In the genomic region with DNA sequence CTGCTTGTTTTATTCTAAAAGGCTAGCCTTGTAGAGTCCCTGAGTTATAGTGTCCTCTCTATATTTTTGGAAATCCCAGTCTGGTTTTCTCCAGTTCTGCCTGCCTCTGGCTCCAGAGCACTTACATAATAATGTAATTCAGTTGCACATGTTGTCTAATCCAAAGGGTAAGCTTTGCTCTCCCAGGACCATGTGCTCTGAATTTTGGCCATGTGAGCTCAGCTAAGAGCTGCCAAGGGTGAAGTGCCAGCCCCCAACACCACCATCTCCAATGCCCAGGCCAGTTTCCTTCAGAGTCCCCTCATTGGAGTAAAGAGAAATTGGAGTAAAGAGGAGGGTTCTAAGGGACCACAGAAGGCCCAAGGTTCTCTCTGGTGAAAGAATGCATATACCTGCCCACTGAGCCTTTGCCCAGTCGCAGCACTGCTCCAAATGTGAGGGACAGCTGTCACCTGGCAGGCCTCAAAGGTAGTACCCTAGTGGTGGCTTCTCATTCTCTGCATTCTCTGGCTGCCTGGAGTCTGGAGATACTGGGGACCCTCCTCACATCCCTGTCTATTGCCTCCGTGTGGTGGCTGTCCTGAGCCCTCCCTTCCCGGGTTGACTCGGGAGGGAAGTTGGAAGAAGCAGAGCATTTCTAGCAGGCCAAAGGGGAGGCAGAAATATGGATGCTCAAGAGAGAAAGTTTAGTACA, we compare ENCODE assay signal across 11 cellular contexts. TPM values are rescaled to one million over a fixed set of nuclear protein-coding genes. Genes with fewer than 3 reads are reported as not detected.
A peak's percentile ranks its signal among the peaks of the same experiment; 100 is the strongest.
DNase-seq lines count a peak whose midpoint lies in the region; ATAC-seq, FAIRE-seq and TF ChIP-seq lines count a peak whose summit lies in the region.
"Had no signal": no experiment of that assay in that cellular context is flagged by ENCODE, and none has a peak within 500 bp of the region (broad histone marks: within the 10 kb centered on the region; RNA-seq: fewer than 3 reads in every experiment).

No MANE protein-coding gene starts in this region.

- dilution Hi-C loops in endothelial cell of umbilical vein (cut with MboI; ENCODE audit: extremely low pct_ligation_motif_present, low sequenced_read_pairs): no loop called here

- H3K9me3 ChIP-seq in CD4-positive, alpha-beta T cell (ENCODE audit: control insufficient read depth, low read length): no peaks in the 10 kb centered on the region
- H3K9me3 ChIP-seq in endothelial cell of umbilical vein (replicated peaks; ENCODE audit: control insufficient read depth, insufficient read depth, low read length) (no peaks in the 10 kb centered on the region), muscle layer of colon (ENCODE audit: low read length) (no peaks in the 10 kb centered on the region)

- H2AFZ ChIP-seq in endothelial cell of umbilical vein (ENCODE audit: low read depth, low read length): no peak overlapping the region

- intact Hi-C loops in CD4-positive, alpha-beta T cell (cut with DNase I, micrococcal nuclease): no loop called here
- intact Hi-C loops in endothelial cell of umbilical vein (cut with micrococcal nuclease): no loop called here

- no peak for ATAC-seq in CD4-positive, alpha-beta T cell (ENCODE audit: poor library complexity)
- ATAC-seq in HG02870 (IDR thresholded peaks at IDR 0.05; ENCODE audit: unreplicated experiment) (peak; percentile 22), HG03025 (IDR thresholded peaks at IDR 0.05; ENCODE audit: low FRiP score, unreplicated experiment) (no peak), HG03520 (IDR thresholded peaks at IDR 0.05; ENCODE audit: unreplicated experiment) (no peak)

- CTCF ChIA-PET in CD4-positive, alpha-beta T cell (lab: Charles Lee): no interaction called here
- CTCF ChIA-PET in endothelial cell of umbilical vein (lab: Charles Lee): interaction anchor here (2.0 kb wide), 1 partner anchor 10 kb away, joined by 5 read pairs; no protein-coding TSS in a partner anchor

- no TSS peak for BruUV-seq in endothelial cell of umbilical vein (replicated peaks; lab: Mats Ljungman, UMichigan)

- H3K27me3 ChIP-seq in CD4-positive, alpha-beta T cell (ENCODE audit: control insufficient read depth, insufficient read depth, low read length): no peaks in the 10 kb centered on the region
- no peaks in the 10 kb centered on the region for H3K27me3 ChIP-seq in endothelial cell of umbilical vein (ENCODE audit: control insufficient read depth in 2 of 2, insufficient read depth in 2 of 2, low read length in 2 of 2)
- no peaks in the 10 kb centered on the region for H3K27me3 ChIP-seq in muscle layer of colon (ENCODE audit: control insufficient read depth in 1 of 2, insufficient read depth in 2 of 2, low read length in 2 of 2)

- H3K4me2 ChIP-seq in endothelial cell of umbilical vein (ENCODE audit: insufficient read depth, low read length): no peak overlapping the region

- peaks cover 7% of the 10 kb centered on the region for H3K4me1 ChIP-seq in endothelial cell of umbilical vein (ENCODE audit: control insufficient read depth, extremely low read depth, insufficient read depth, low read length)
- H3K4me1 ChIP-seq in muscle layer of colon (ENCODE audit: insufficient read depth, low read length): peaks cover 82% of the 10 kb centered on the region

- no peaks in the 10 kb centered on the region for H4K20me1 ChIP-seq in endothelial cell of umbilical vein (replicated peaks; ENCODE audit: control insufficient read depth, extremely low read depth, insufficient read depth, low read length)

- no peaks in the 10 kb centered on the region for H3K27me3 Mint-ChIP-seq in CD4-positive, alpha-beta T cell

- no peak overlapping the region for H3K4me3 ChIP-seq in endothelial cell of umbilical vein (replicated peaks in 1 of 3; ENCODE audit: insufficient read depth in 1 of 3, low read depth in 1 of 3, low read length in 3 of 3)
- H3K4me3 ChIP-seq in muscle layer of colon (ENCODE audit: low read depth in 1 of 2, low read length in 2 of 2): no peak overlapping the region

- H3K27ac Mint-ChIP-seq in CD4-positive, alpha-beta T cell: no peak overlapping the region

- no peaks in the 10 kb centered on the region for H3K9me1 ChIP-seq in endothelial cell of umbilical vein (replicated peaks; ENCODE audit: control insufficient read depth, extremely low read depth, insufficient read depth, low read length)

- no peak for TF ChIP-seq CTCF in CD4-positive, alpha-beta T cell (IDR thresholded peaks at IDR 0.05)
- TF ChIP-seq CTCF in endothelial cell of umbilical vein (IDR thresholded peaks at IDR 0.05; ENCODE audit: extremely low read depth in 1 of 2, insufficient read depth in 1 of 2, low read depth in 1 of 2, low read length in 2 of 2): no peak

- H3K9ac ChIP-seq in endothelial cell of umbilical vein (replicated peaks; ENCODE audit: extremely low read depth, insufficient read depth, low read length) (no peak overlapping the region), muscle layer of colon (ENCODE audit: low read length) (no peak overlapping the region)

- peaks cover 40% of the 10 kb centered on the region for H3K4me1 Mint-ChIP-seq in CD4-positive, alpha-beta T cell (ENCODE audit: low read depth)

- no peaks in the 10 kb centered on the region for H3K9me3 Mint-ChIP-seq in CD4-positive, alpha-beta T cell

- peaks cover 12% of the 10 kb centered on the region for H3K79me2 ChIP-seq in endothelial cell of umbilical vein (ENCODE audit: control insufficient read depth, insufficient read depth, low read length)

- peak overlapping the region; percentile 42 for H3K4me3 Mint-ChIP-seq in CD4-positive, alpha-beta T cell

- H3K36me3 ChIP-seq in endothelial cell of umbilical vein (ENCODE audit: control insufficient read depth in 2 of 2, extremely low read depth in 1 of 2, insufficient read depth in 2 of 2, low read length in 2 of 2) (no peaks in the 10 kb centered on the region), muscle layer of colon (ENCODE audit: insufficient read depth, low read length) (peaks cover 12% of the 10 kb centered on the region)

- no peak for FAIRE-seq in endothelial cell of umbilical vein (lab: Jason Lieb, UNC)

- DNase-seq in CD4-positive, alpha-beta T cell: no peak
- DNase-seq in endothelial cell of umbilical vein (ENCODE audit: low read depth, low spot score) (no peak), OCI-M1 (lab: John Stamatoyannopoulos, UW) (no peak)
- DNase-seq in stimulated activated CD4-positive, alpha-beta T cell treated with anti-CD3 and anti-CD28 coated beads, Interleukin-2, amount 100 ng/mL, for 48 hours: no peak
- DNase-seq: cortex of kidney, NCI-H2227 treated with DMSO at 0.1 percent for 48 hours, T-helper 2 cell had no signal

- POLR2A ChIA-PET in CD4-positive, alpha-beta T cell (lab: Charles Lee): no interaction called here
- POLR2A ChIA-PET in endothelial cell of umbilical vein (lab: Charles Lee): no interaction called here

- H3K36me3 Mint-ChIP-seq in CD4-positive, alpha-beta T cell (ENCODE audit: low read depth): peaks cover 45% of the 10 kb centered on the region

- H3K27ac ChIP-seq in CD4-positive, alpha-beta T cell (ENCODE audit: low read depth, low read length): no peak overlapping the region
- H3K27ac ChIP-seq in endothelial cell of umbilical vein (ENCODE audit: insufficient read depth, low read depth, low read length) (no peak overlapping the region), muscle layer of colon (ENCODE audit: low read depth, low read length) (peak overlapping the region; percentile 46)

- TF ChIP-seq POLR2A in endothelial cell of umbilical vein (IDR thresholded peaks at IDR 0.05; ENCODE audit: low read depth, low read length): no peak

RNA-seq across cellular contexts. Expression of a gene that starts 4.9 kb away (rescaled TPM):
- total RNA-seq in CD4-positive, alpha-beta T cell: 100 to 1,000 TPM; 248 TPM
- total RNA-seq in endothelial cell of umbilical vein: 8.8 and 11.7 TPM in 2 replicates
- polyA plus RNA-seq in endothelial cell of umbilical vein: 7.1 and 7.7 TPM in 2 replicates
- polyA plus RNA-seq in endothelial cell of umbilical vein (2011; cell fraction: cytosol; rRNA removed): 3.9 and 4.2 TPM in 2 replicates
- polyA plus RNA-seq in endothelial cell of umbilical vein (2011; cell fraction: nucleus; rRNA removed): 23.2 and 24.2 TPM in 2 replicates
- polyA plus RNA-seq in endothelial cell of umbilical vein (2012): 4.5 and 6.4 TPM in 2 replicates
- 18.9 and 21.8 TPM in 2 replicates for polyA minus RNA-seq in endothelial cell of umbilical vein
- 6.7 TPM for polyA minus RNA-seq in endothelial cell of umbilical vein (2011; cell fraction: cytosol; rRNA and poly(A)+ RNA removed)
- 20.3 and 22.4 TPM in 2 replicates for polyA minus RNA-seq in endothelial cell of umbilical vein (2011; cell fraction: nucleus; rRNA and poly(A)+ RNA removed)

RNA-seq across cellular contexts. Expression of a gene that starts 33.3 kb away (rescaled TPM):
- 1 to 10 TPM; 2.3 to 2.4 TPM for total RNA-seq in CD4-positive, alpha-beta T cell
- total RNA-seq in endothelial cell of umbilical vein: 4.8 and 5.3 TPM in 2 replicates
- polyA plus RNA-seq in endothelial cell of umbilical vein: 4.1 and 6.8 TPM in 2 replicates
- 3.2 and 3.9 TPM in 2 replicates for polyA plus RNA-seq in endothelial cell of umbilical vein (2011; cell fraction: cytosol; rRNA removed)
- 2.5 and 2.8 TPM in 2 replicates for polyA plus RNA-seq in endothelial cell of umbilical vein (2011; cell fraction: nucleus; rRNA removed)
- 3.8 and 4.9 TPM in 2 replicates for polyA plus RNA-seq in endothelial cell of umbilical vein (2012)
- 2.3 and 2.9 TPM in 2 replicates for polyA minus RNA-seq in endothelial cell of umbilical vein
- 1.1 TPM for polyA minus RNA-seq in endothelial cell of umbilical vein (2011; cell fraction: cytosol; rRNA and poly(A)+ RNA removed)
- 1.3 TPM in 2 replicates for polyA minus RNA-seq in endothelial cell of umbilical vein (2011; cell fraction: nucleus; rRNA and poly(A)+ RNA removed)

RNA-seq across cellular contexts. Expression of a gene that starts 47.2 kb away (rescaled TPM):
- 1 to 10 TPM; 4.4 to 4.9 TPM for total RNA-seq in CD4-positive, alpha-beta T cell
- 17.1 and 19.8 TPM in 2 replicates for total RNA-seq in endothelial cell of umbilical vein
- polyA plus RNA-seq in endothelial cell of umbilical vein: 8.5 and 10.5 TPM in 2 replicates
- 7.7 and 9.1 TPM in 2 replicates for polyA plus RNA-seq in endothelial cell of umbilical vein (2011; cell fraction: cytosol; rRNA removed)
- polyA plus RNA-seq in endothelial cell of umbilical vein (2011; cell fraction: nucleus; rRNA removed): 3.2 and 5.4 TPM in 2 replicates
- polyA plus RNA-seq in endothelial cell of umbilical vein (2012): 17.4 and 21.6 TPM in 2 replicates
- 9.3 and 13.4 TPM in 2 replicates for polyA minus RNA-seq in endothelial cell of umbilical vein
- polyA minus RNA-seq in endothelial cell of umbilical vein (2011; cell fraction: cytosol; rRNA and poly(A)+ RNA removed): 10.5 TPM
- 5.6 and 6.1 TPM in 2 replicates for polyA minus RNA-seq in endothelial cell of umbilical vein (2011; cell fraction: nucleus; rRNA and poly(A)+ RNA removed)

RNA-seq across cellular contexts. Expression of a gene that starts 54.9 kb away (rescaled TPM):
- 1 to 10 TPM; 5.7 to 6.0 TPM for total RNA-seq in CD4-positive, alpha-beta T cell
- total RNA-seq in endothelial cell of umbilical vein: 1.1 and 1.4 TPM in 2 replicates
- polyA plus RNA-seq in endothelial cell of umbilical vein: 0.53 and 0.84 TPM in 2 replicates
- polyA plus RNA-seq in endothelial cell of umbilical vein (2011; cell fraction: cytosol; rRNA removed): 0.20 and 0.30 TPM in 2 replicates
- 2.9 and 4.5 TPM in 2 replicates for polyA plus RNA-seq in endothelial cell of umbilical vein (2011; cell fraction: nucleus; rRNA removed)
- polyA plus RNA-seq in endothelial cell of umbilical vein (2012): 0.33 TPM in 1 of 2 replicates, not detected in the other
- 1.2 and 3.4 TPM in 2 replicates for polyA minus RNA-seq in endothelial cell of umbilical vein
- polyA minus RNA-seq in endothelial cell of umbilical vein (2011; cell fraction: cytosol; rRNA and poly(A)+ RNA removed): not detected
- polyA minus RNA-seq in endothelial cell of umbilical vein (2011; cell fraction: nucleus; rRNA and poly(A)+ RNA removed): 6.7 and 13.2 TPM in 2 replicates

Comparison
In these comparisons a context has a peak if more than half of its experiments do, and no peak if none do; other contexts are left out.
1. RNA of a gene that starts 4.9 kb away (total RNA-seq): 248 TPM in CD4-positive, alpha-beta T cell; 8.8 to 11.7 TPM in endothelial cell of umbilical vein; every median in the first group is over 10 times any median in the second.